10 cellular contexts compared by ENCODE assay signal in the genomic region with DNA sequence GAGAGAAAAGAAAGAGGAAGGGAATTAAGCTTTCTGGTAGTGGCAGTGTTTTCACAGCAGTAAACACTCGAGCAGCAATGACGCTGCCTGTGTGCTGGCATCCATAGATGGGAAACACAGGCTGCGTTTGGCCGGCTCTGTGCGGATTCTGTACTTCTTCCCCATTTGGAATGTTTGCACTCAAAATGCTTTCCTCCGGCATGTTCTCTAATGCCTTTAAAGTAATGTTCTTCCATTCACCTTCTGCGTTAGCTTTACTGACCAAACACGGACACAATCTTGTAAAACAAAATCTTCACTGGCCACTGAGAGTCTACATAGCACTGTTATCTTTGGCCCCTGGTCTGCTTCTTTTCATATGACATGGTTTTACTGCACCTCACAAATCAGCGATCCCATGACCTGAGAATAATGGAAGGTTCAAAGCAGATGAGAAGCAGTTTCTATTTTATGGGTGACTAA. TPM values are rescaled to one million over a fixed set of nuclear protein-coding genes. Genes with fewer than 3 reads are reported as not detected.
DNase-seq lines count a peak whose midpoint lies in the region; ATAC-seq and TF ChIP-seq lines count a peak whose summit lies in the region.
"Had no signal": no experiment of that assay in that cellular context is flagged by ENCODE, and none has a peak within 500 bp of the region (broad histone marks: within the 10 kb centered on the region; RNA-seq: fewer than 3 reads in every experiment).

No MANE protein-coding gene starts in this region.

- 0 out of 2 replicates have a peak overlapping the region, but pooled peaks have one; percentile 30 for H3K9ac ChIP-seq in iPS-20b (ENCODE audit: low read depth, low read length)
- H3K9ac ChIP-seq: BLaER1 treated with 17β-estradiol and CSF1 and Interleukin-3, amounts not matched to agents 10 nM and 100 nM had no signal

- H3K27me3 ChIP-seq in BJ (ENCODE audit: control insufficient read depth, insufficient read depth, low read length) (no peaks in the 10 kb centered on the region), iPS-20b (ENCODE audit: insufficient read depth, low read length) (no peaks in the 10 kb centered on the region)
- H3K27me3 ChIP-seq: BLaER1 treated with 17β-estradiol and CSF1 and Interleukin-3, amounts not matched to agents 10 nM and 100 nM had no signal

- H3K4me3 ChIP-seq in BJ (ENCODE audit: low read depth, low read length) (no peak overlapping the region), iPS-20b (ENCODE audit: low read length) (no peak overlapping the region)
- H3K4me3 ChIP-seq: BLaER1 treated with 17β-estradiol and CSF1 and Interleukin-3, amounts not matched to agents 10 nM and 100 nM had no signal

- POLR2A ChIA-PET in BJ (lab: Charles Lee): no interaction called here

- TF ChIP-seq CTCF in BJ (IDR thresholded peaks at IDR 0.05; ENCODE audit: insufficient read depth, low read depth, low read length): no peak

- H3K9me3 ChIP-seq in iPS-20b (ENCODE audit: insufficient read depth, low read depth, low read length): no peaks in the 10 kb centered on the region
- H3K9me3 ChIP-seq: BLaER1 treated with 17β-estradiol and CSF1 and Interleukin-3, amounts not matched to agents 10 nM and 100 nM had no signal

- no peaks in the 10 kb centered on the region for H3K4me1 ChIP-seq in iPS-20b (ENCODE audit: insufficient read depth, low read length)

- CTCF ChIA-PET in BJ (lab: Yijun Ruan, JAX): interaction anchor here (0.6 to 1.8 kb wide), 3 partner anchors 8 to 57 kb away, joined by 3 to 4 read pairs (median 4); no protein-coding TSS in a partner anchor

- H3K36me3 ChIP-seq in BJ (ENCODE audit: control insufficient read depth, insufficient read depth, low read length): no peaks in the 10 kb centered on the region
- H3K36me3 ChIP-seq in iPS-20b (ENCODE audit: insufficient read depth, low read depth, low read length): no peaks in the 10 kb centered on the region

- DNase-seq in BJ (ENCODE audit: low read depth): peak; percentile 50
- DNase-seq in caudate nucleus (lab: John Stamatoyannopoulos, UW): peak in 15 of 61 donors; percentile 1 to 30 (median 14)
- peak; percentile 64 for DNase-seq in sciatic nerve (ENCODE audit: low spot score)
- no peak for DNase-seq in T-helper 1 cell
- DNase-seq in DMS 273 treated with DMSO at 0.1 percent for 48 hours (lab: John Stamatoyannopoulos, UW): no peak
- DNase-seq in stimulated activated naive CD8-positive, alpha-beta T cell treated with anti-CD3 and anti-CD28 coated beads, Interleukin-15, Interleukin-2, amounts not matched to agents 100 U/mL and 50 U/mL, for 24 hours: no peak
- DNase-seq: NCI-H1105 had no signal

- intact Hi-C loops in sciatic nerve (cut with DNase I): no loop called here

- H3K27ac ChIP-seq in caudate nucleus (ENCODE audit: low read depth, low read length) (peak overlapping the region; percentile 55), iPS-20b (ENCODE audit: low read length) (no peak overlapping the region)
- H3K27ac ChIP-seq: BLaER1 treated with 17β-estradiol and CSF1 and Interleukin-3, amounts not matched to agents 10 nM and 100 nM had no signal

- peak; percentile 93 for ATAC-seq in sciatic nerve
- ATAC-seq in HG03139 (IDR thresholded peaks at IDR 0.05; ENCODE audit: unreplicated experiment): no peak
- no peak for ATAC-seq in stimulated activated naive CD8-positive, alpha-beta T cell treated with anti-CD3 and anti-CD28 coated beads, Interleukin-15, Interleukin-2, amounts not matched to agents 100 U/mL and 50 U/mL, for 24 hours

RNA-seq across cellular contexts. Expression of gene DCP1B, which starts 31.4 kb away (rescaled TPM):
- polyA plus RNA-seq in BJ (2011; rRNA removed): 25.8 and 29.1 TPM in 2 replicates
- polyA minus RNA-seq in BJ (2011; rRNA and poly(A)+ RNA removed): 13.4 and 23.6 TPM in 2 replicates
- total RNA-seq in sciatic nerve: 17.7 TPM

RNA-seq across cellular contexts. Expression of gene CACNA2D4, which starts 54.4 kb away (rescaled TPM):
- 0.39 TPM in 2 replicates for polyA plus RNA-seq in BJ (2011; rRNA removed)
- 1.2 TPM in 1 of 2 replicates, not detected in the other for polyA minus RNA-seq in BJ (2011; rRNA and poly(A)+ RNA removed)
- 5.9 TPM for total RNA-seq in sciatic nerve

Comparison
In these comparisons a context has a peak if more than half of its experiments do, and no peak if none do; other contexts are left out.
1. DNase-seq: peak in BJ (single experiment) and sciatic nerve (single experiment); none in T-helper 1 cell (0 of 5), DMS 273 treated with DMSO at 0.1 percent for 48 hours (single experiment) and stimulated activated naive CD8-positive, alpha-beta T cell treated with anti-CD3 and anti-CD28 coated beads, Interleukin-15, Interleukin-2, amounts not matched to agents 100 U/mL and 50 U/mL, for 24 hours (single experiment).